In the genomic region with DNA sequence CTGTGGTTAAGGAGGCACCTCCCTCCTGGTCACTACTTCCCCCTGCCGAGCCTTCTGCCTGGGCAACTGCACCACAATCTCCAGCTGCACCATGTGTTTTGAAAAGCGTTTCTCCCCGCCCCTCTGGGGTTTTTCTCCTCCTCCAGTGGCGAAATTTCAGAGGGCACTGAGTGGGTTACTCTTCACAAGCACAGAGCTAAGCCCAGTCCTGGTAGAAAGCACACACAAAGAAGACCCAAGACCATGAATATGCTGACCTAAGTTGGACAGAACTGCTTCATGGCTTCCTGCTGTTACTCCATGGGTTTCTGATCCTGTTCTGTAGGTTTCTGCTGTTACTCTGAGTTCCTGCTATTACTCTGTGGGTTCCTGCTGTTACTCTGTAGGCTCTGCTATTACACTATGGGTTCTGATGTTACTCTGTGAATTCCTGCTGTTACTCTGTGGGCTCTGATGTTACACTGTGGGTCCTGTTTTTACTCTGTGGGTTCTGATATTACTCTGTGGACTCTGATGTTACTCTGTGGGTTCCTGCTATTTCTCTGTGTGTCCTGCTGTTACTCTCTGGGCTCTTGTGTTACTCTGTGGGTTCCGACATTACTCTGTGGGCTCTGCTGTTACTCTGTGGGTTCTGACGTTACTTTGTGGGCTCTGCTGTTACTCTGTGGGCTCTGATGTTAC, we compare ENCODE assay signal across 8 cellular contexts.
DNase-seq lines count a peak whose midpoint lies in the region; ATAC-seq and TF ChIP-seq lines count a peak whose summit lies in the region.

No MANE protein-coding gene starts in this region.

- H3K4me3 ChIP-seq in fibroblast of the aortic adventitia (ENCODE audit: low read depth, low read length) = no peak overlapping the region

- peak; percentile 29 for ATAC-seq in GM21447 (IDR thresholded peaks at IDR 0.05; ENCODE audit: unreplicated experiment)

- TF ChIP-seq CTCF in fibroblast of the aortic adventitia (IDR thresholded peaks at IDR 0.05; ENCODE audit: insufficient read depth, low read length) = no peak

- peak; percentile 56 for DNase-seq in Ammon's horn (ENCODE audit: low spot score)
- peak; percentile 85 for DNase-seq in SIG-M5 (lab: John Stamatoyannopoulos, UW)
- peak; percentile 55 for DNase-seq in fibroblast of the aortic adventitia (ENCODE audit: low read depth)
- DNase-seq in stimulated activated CD4-positive, alpha-beta T cell treated with anti-CD3 and anti-CD28 coated beads, Interleukin-4, amount 100 ng/mL, for 24 hours = peak; percentile 14
- DNase-seq in GM19238 (ENCODE audit: insufficient read length, low spot score) = no peak
- no peak for DNase-seq in NCI-H2081 (lab: John Stamatoyannopoulos, UW)
- DNase-seq in NCI-H1048 (lab: John Stamatoyannopoulos, UW) = no peak

Comparison
In these comparisons a context has a peak if more than half of its experiments do, and no peak if none do; other contexts are left out.
1. DNase-seq: peak in Ammon's horn (single experiment), SIG-M5 (single experiment), fibroblast of the aortic adventitia (single experiment) and stimulated activated CD4-positive, alpha-beta T cell treated with anti-CD3 and anti-CD28 coated beads, Interleukin-4, amount 100 ng/mL, for 24 hours (single experiment); none in GM19238 (single experiment), NCI-H2081 (0 of 2) and NCI-H1048 (single experiment).